In the genomic region with DNA sequence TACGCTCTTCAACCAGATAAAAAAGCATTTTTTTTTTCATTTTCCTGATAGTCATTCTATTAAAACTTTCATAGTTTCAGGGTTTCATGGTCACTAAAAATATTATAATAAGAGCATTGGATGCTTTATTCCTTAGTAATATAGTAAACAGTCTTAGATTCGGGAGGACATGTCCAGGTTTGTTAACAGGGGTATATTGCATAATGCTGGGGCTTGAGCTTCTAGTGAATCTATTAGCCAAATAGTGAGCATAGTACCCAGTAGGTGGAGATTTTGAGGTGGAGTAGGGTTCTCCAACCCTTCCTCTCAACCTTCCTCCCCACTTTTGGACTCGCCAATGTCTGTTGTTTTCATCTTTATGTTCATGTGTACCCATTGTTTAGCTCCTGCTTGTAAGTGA, we compare ENCODE assay signal across 30 cellular contexts.
"Had no signal": no experiment of that assay in that cellular context is flagged by ENCODE, and none has a peak within 500 bp of the region (broad histone marks: within the 10 kb centered on the region; RNA-seq: fewer than 3 reads in every experiment).

No MANE protein-coding gene starts in this region.

- H3K27ac ChIP-seq: left ventricle myocardium inferior, neutrophil, parathyroid adenoma, psoas muscle, right atrium auricular region, right lobe of liver, testis, tibial nerve, uterus had no signal

- H3K79me2 ChIP-seq: parathyroid adenoma had no signal

- DNase-seq: hippocampal formation; immature natural killer cell; kidney; left ventricle myocardium inferior; midbrain; mucosa of descending colon; naive thymus-derived CD4-positive, alpha-beta T cell; occipital lobe; psoas muscle; right lobe of liver; stimulated activated CD4-positive, alpha-beta T cell treated with anti-CD3 and anti-CD28 coated beads, Interleukin-1b, Interleukin-23, amount 100 ng/mL, for 48 hours; stimulated activated CD4-positive, alpha-beta T cell treated with anti-CD3 and anti-CD28 coated beads, Interleukin-2, amount 100 ng/mL, for 48 hours; stimulated activated CD4-positive, alpha-beta T cell treated with anti-CD3 and anti-CD28 coated beads, Interleukin-4, amount 100 ng/mL, for 4 hours; stimulated activated CD8-positive, alpha-beta memory T cell treated with anti-CD3 and anti-CD28 coated beads, Interleukin-4, amount 100 ng/mL, for 48 hours; stimulated activated naive CD4-positive, alpha-beta T cell treated with Interleukin-2 at 50 U/mL for 16 hours; stimulated activated naive CD8-positive, alpha-beta T cell treated with anti-CD3 and anti-CD28 coated beads, Interleukin-15, amount 100 ng/mL, for 72 hours; testis; uterus had no signal

- ATAC-seq: mucosa of descending colon; naive thymus-derived CD4-positive, alpha-beta T cell; psoas muscle; right lobe of liver; stimulated activated memory B cell treated with anti-CD40 and anti-IgM and Interleukin-4, amounts not matched to agents 10 μg/mL and 1 μg/mL and 100 μg/mL, for 72 hours; stimulated activated naive CD8-positive, alpha-beta T cell treated with anti-CD3 and anti-CD28 coated beads, Interleukin-15, amount 100 ng/mL, for 72 hours had no signal

- H3K27me3 ChIP-seq: neutrophil, right atrium auricular region, right lobe of liver, testis, tibial nerve, uterus had no signal

- H3K4me1 ChIP-seq: psoas muscle, right lobe of liver, testis, uterus had no signal

- H3K4me3 ChIP-seq: left ventricle myocardium inferior, lung, mucosa of descending colon, psoas muscle, right atrium auricular region, right lobe of liver, smooth muscle cell, testis, tibial nerve, uterus had no signal

- H3K27me3 Mint-ChIP-seq: memory B cell; naive thymus-derived CD4-positive, alpha-beta T cell; stimulated activated memory B cell treated with anti-CD40 and anti-IgM and Interleukin-4, amounts not matched to agents 10 μg/mL and 1 μg/mL and 100 μg/mL, for 72 hours; stimulated activated naive CD8-positive, alpha-beta T cell treated with anti-CD3 and anti-CD28 coated beads, Interleukin-15, amount 100 ng/mL, for 72 hours; type B pancreatic cell had no signal

- H3K9me3 ChIP-seq: neutrophil, right lobe of liver, testis had no signal

- H3K4me3 Mint-ChIP-seq: immature natural killer cell; memory B cell; naive thymus-derived CD4-positive, alpha-beta T cell; nephron; neural crest cell; stimulated activated memory B cell treated with anti-CD40 and anti-IgM and Interleukin-4, amounts not matched to agents 10 μg/mL and 1 μg/mL and 100 μg/mL, for 72 hours; stimulated activated naive CD8-positive, alpha-beta T cell treated with anti-CD3 and anti-CD28 coated beads, Interleukin-15, amount 100 ng/mL, for 72 hours; type B pancreatic cell had no signal

- H3K36me3 ChIP-seq: right atrium auricular region, right lobe of liver, uterus had no signal

- H3K4me1 Mint-ChIP-seq: stimulated activated memory B cell treated with anti-CD40 and anti-IgM and Interleukin-4, amounts not matched to agents 10 μg/mL and 1 μg/mL and 100 μg/mL, for 72 hours had no signal

- FAIRE-seq: islet of Langerhans, kidney had no signal

- H3K27ac Mint-ChIP-seq: memory B cell; naive thymus-derived CD4-positive, alpha-beta T cell; nephron; stimulated activated memory B cell treated with anti-CD40 and anti-IgM and Interleukin-4, amounts not matched to agents 10 μg/mL and 1 μg/mL and 100 μg/mL, for 72 hours; stimulated activated naive CD8-positive, alpha-beta T cell treated with anti-CD3 and anti-CD28 coated beads, Interleukin-15, amount 100 ng/mL, for 72 hours; type B pancreatic cell had no signal

- H2AFZ ChIP-seq: parathyroid adenoma had no signal

- H3K4me2 ChIP-seq: smooth muscle cell had no signal

- H3K9ac ChIP-seq: parathyroid adenoma had no signal
